Comparison of ENCODE assay signal across 26 cellular contexts in the genomic region with DNA sequence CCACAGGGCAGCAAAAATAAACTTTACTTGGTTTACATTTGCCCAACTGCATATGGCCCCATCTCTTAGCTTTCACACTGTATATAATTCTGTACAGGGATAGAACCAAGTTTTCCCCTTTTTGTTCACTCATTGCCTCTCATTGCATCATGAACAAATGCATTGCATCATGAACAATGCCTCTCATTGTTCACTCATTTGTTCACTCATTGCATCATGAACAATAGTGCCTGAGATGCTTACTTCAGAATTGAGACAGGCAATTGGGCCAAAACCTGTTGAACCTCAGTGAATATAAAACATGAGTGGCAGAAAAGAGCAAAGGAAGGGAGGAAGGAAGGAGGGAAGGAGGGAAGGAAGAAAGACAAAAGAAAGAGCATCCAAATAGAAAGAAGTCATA.
"Had no signal": no experiment of that assay in that cellular context is flagged by ENCODE, and none has a peak within 500 bp of the region (broad histone marks: within the 10 kb centered on the region; RNA-seq: fewer than 3 reads in every experiment).

No MANE protein-coding gene starts in this region.

- H3K4me1 ChIP-seq: left lung had no signal

- H3K4me3 ChIP-seq: esophagus muscularis mucosa, left lung, lung, vagina had no signal

- H3K4me1 Mint-ChIP-seq: activated naive CD4-positive, alpha-beta T cell treated with anti-CD3 and anti-CD28 coated beads, Interleukin-2, amount 10 ng/mL, durations not matched to agents 7 days and 5 days; activated naive CD8-positive, alpha-beta T cell treated with anti-CD3 and anti-CD28 coated beads, Interleukin-2, amount 10 ng/mL, durations not matched to agents 7 days and 5 days; stimulated activated memory B cell treated with anti-CD40 and anti-IgM and Interleukin-4, amounts not matched to agents 10 μg/mL and 1 μg/mL and 100 μg/mL, for 72 hours; stimulated activated naive CD8-positive, alpha-beta T cell treated with anti-CD3 and anti-CD28 coated beads, Interleukin-15, amount 100 ng/mL, for 72 hours had no signal

- H3K9me3 Mint-ChIP-seq: activated naive CD4-positive, alpha-beta T cell treated with anti-CD3 and anti-CD28 coated beads, Interleukin-2, amount 10 ng/mL, durations not matched to agents 7 days and 5 days; activated naive CD8-positive, alpha-beta T cell treated with anti-CD3 and anti-CD28 coated beads, Interleukin-2, amount 10 ng/mL, durations not matched to agents 7 days and 5 days; endodermal cell; stimulated activated naive CD8-positive, alpha-beta T cell treated with anti-CD3 and anti-CD28 coated beads, Interleukin-15, amount 100 ng/mL, for 72 hours; type B pancreatic cell had no signal

- H3K9me3 ChIP-seq: esophagus muscularis mucosa, left lung, neutrophil, vagina had no signal

- H3K27ac Mint-ChIP-seq: activated naive CD4-positive, alpha-beta T cell treated with anti-CD3 and anti-CD28 coated beads, Interleukin-2, amount 10 ng/mL, durations not matched to agents 7 days and 5 days; activated naive CD8-positive, alpha-beta T cell treated with anti-CD3 and anti-CD28 coated beads, Interleukin-2, amount 10 ng/mL, durations not matched to agents 7 days and 5 days; endodermal cell; stimulated activated memory B cell treated with anti-CD40 and anti-IgM and Interleukin-4, amounts not matched to agents 10 μg/mL and 1 μg/mL and 100 μg/mL, for 72 hours; type B pancreatic cell had no signal

- H3K27me3 ChIP-seq: brain microvascular endothelial cell, esophagus muscularis mucosa, left lung, vagina had no signal

- DNase-seq: activated CD4-positive, alpha-beta T cell treated with anti-CD3 and anti-CD28 coated beads for 48 hours; activated CD4-positive, alpha-beta T cell treated with anti-CD3 and anti-CD28 coated beads, Interleukin-2, amount 50 U/mL, for 48 hours; activated CD8-positive, alpha-beta memory T cell treated with anti-CD3 and anti-CD28 coated beads for 24 hours; activated gamma-delta T cell; activated naive CD4-positive, alpha-beta T cell treated with anti-CD3 and anti-CD28 coated beads, Interleukin-2, amount 10 ng/mL, durations not matched to agents 7 days and 5 days; activated naive CD8-positive, alpha-beta T cell treated with anti-CD3 and anti-CD28 coated beads, Interleukin-2, amount 10 ng/mL, durations not matched to agents 7 days and 5 days; amniotic stem cell; brain microvascular endothelial cell; endodermal cell; left lung; nephron progenitor cell; small intestine; stimulated activated CD4-positive, alpha-beta T cell treated with anti-CD3 and anti-CD28 coated beads, Interleukin-1b, Interleukin-23, amount 100 ng/mL, for 48 hours; stimulated activated CD4-positive, alpha-beta T cell treated with anti-CD3 and anti-CD28 coated beads, Interleukin-4, amount 100 ng/mL, for 4 hours; stimulated activated CD8-positive, alpha-beta memory T cell treated with anti-CD3 and anti-CD28 coated beads, Interleukin-4, amount 100 ng/mL, for 48 hours; stimulated activated naive CD8-positive, alpha-beta T cell treated with anti-CD3 and anti-CD28 coated beads, Interleukin-15, amount 100 ng/mL, for 72 hours; substantia nigra had no signal

- H3K27ac ChIP-seq: brain microvascular endothelial cell, esophagus muscularis mucosa, left lung, neutrophil, vagina, VCaP had no signal

- H3K36me3 ChIP-seq: brain microvascular endothelial cell, esophagus muscularis mucosa, left lung, neutrophil, vagina had no signal

- H3K4me3 Mint-ChIP-seq: activated naive CD4-positive, alpha-beta T cell treated with anti-CD3 and anti-CD28 coated beads, Interleukin-2, amount 10 ng/mL, durations not matched to agents 7 days and 5 days; activated naive CD8-positive, alpha-beta T cell treated with anti-CD3 and anti-CD28 coated beads, Interleukin-2, amount 10 ng/mL, durations not matched to agents 7 days and 5 days; endodermal cell; nephron progenitor cell; stimulated activated memory B cell treated with anti-CD40 and anti-IgM and Interleukin-4, amounts not matched to agents 10 μg/mL and 1 μg/mL and 100 μg/mL, for 72 hours; stimulated activated naive CD8-positive, alpha-beta T cell treated with anti-CD3 and anti-CD28 coated beads, Interleukin-15, amount 100 ng/mL, for 72 hours; type B pancreatic cell had no signal

- ATAC-seq: activated CD4-positive, CD25-positive, alpha-beta regulatory T cell treated with anti-CD3 and anti-CD28 coated beads, Interleukin-2, amount 50 U/mL, for 24 hours; left lung; sciatic nerve; stimulated activated memory B cell treated with anti-CD40 and anti-IgM and Interleukin-4, amounts not matched to agents 10 μg/mL and 1 μg/mL and 100 μg/mL, for 72 hours; stimulated activated naive CD8-positive, alpha-beta T cell treated with anti-CD3 and anti-CD28 coated beads, Interleukin-15, amount 100 ng/mL, for 72 hours had no signal

- H3K36me3 Mint-ChIP-seq: activated naive CD4-positive, alpha-beta T cell treated with anti-CD3 and anti-CD28 coated beads, Interleukin-2, amount 10 ng/mL, durations not matched to agents 7 days and 5 days; activated naive CD8-positive, alpha-beta T cell treated with anti-CD3 and anti-CD28 coated beads, Interleukin-2, amount 10 ng/mL, durations not matched to agents 7 days and 5 days; stimulated activated memory B cell treated with anti-CD40 and anti-IgM and Interleukin-4, amounts not matched to agents 10 μg/mL and 1 μg/mL and 100 μg/mL, for 72 hours; type B pancreatic cell had no signal
